ENCODE assay signal across 33 cellular contexts in genomic region chr2:71910277-71910676, GRCh38.
"Had no signal": no experiment of that assay in that cellular context is flagged by ENCODE, and none has a peak within 500 bp of the region (broad histone marks: within the 10 kb centered on the region; RNA-seq: fewer than 3 reads in every experiment).

No MANE protein-coding gene starts in this region.

- H3K27me3 ChIP-seq: ascending aorta had no signal

- H3K36me3 Mint-ChIP-seq: activated CD8-positive, alpha-beta memory T cell treated with anti-CD3 and anti-CD28 coated beads, Interleukin-2, amount 10 ng/mL, durations not matched to agents 7 days and 5 days; activated naive CD4-positive, alpha-beta T cell treated with anti-CD3 and anti-CD28 coated beads, Interleukin-2, amount 10 ng/mL, durations not matched to agents 7 days and 5 days; activated naive CD8-positive, alpha-beta T cell; brain; T-cell had no signal

- H3K27ac Mint-ChIP-seq: activated B cell treated with CpG ODN at 0.5 μM for 24 hours; activated CD4-positive, alpha-beta memory T cell treated with anti-CD3 and anti-CD28 coated beads, Interleukin-2, amount 10 ng/mL, durations not matched to agents 7 days and 5 days; activated CD4-positive, alpha-beta T cell treated with anti-CD3 and anti-CD28 coated beads, Interleukin-2, amount 10 ng/mL, durations not matched to agents 7 days and 5 days; activated CD8-positive, alpha-beta memory T cell treated with anti-CD3 and anti-CD28 coated beads, Interleukin-2, amount 10 ng/mL, durations not matched to agents 7 days and 5 days; activated CD8-positive, alpha-beta T cell treated with anti-CD3 and anti-CD28 coated beads, Interleukin-2, amount 10 ng/mL, durations not matched to agents 7 days and 5 days; activated naive CD4-positive, alpha-beta T cell treated with anti-CD3 and anti-CD28 coated beads, Interleukin-2, amount 10 ng/mL, durations not matched to agents 7 days and 5 days; activated naive CD4-positive, alpha-beta T cell treated with anti-CD3 and anti-CD28 coated beads, Interleukin-2, amount 50 U/mL, for 24 hours; activated naive CD8-positive, alpha-beta T cell; activated T-cell treated with anti-CD3 and anti-CD28 coated beads, Interleukin-2, amount 50 U/mL, for 24 hours; activated T-helper 2 cell treated with anti-CD3 and anti-CD28 coated beads, Interferon-gamma antibody, Interleukin-2, Interleukin-4, amounts not matched to agents 10 μg/mL and 5 μg/mL and 100 μg/mL, durations not matched to agents 14 hours and 24 hours and 36 hours; brain; T-cell; T-helper 1 cell treated with Interleukin-12 subunit alpha and Interleukin-12 subunit beta and Interleukin-4 antibody, amounts not matched to agents 30 μg/mL and 1 μg/mL, for 36 hours; T-helper 2 cell treated with Interferon-gamma antibody and Interleukin-4, amounts not matched to agents 5 μg/mL and 100 μg/mL, for 36 hours had no signal

- DNase-seq: activated B cell treated with CpG ODN at 0.5 μM for 24 hours; activated CD4-positive, alpha-beta memory T cell treated with anti-CD3 and anti-CD28 coated beads, Interleukin-2, amount 10 ng/mL, durations not matched to agents 7 days and 5 days; activated CD4-positive, alpha-beta T cell treated with anti-CD3 and anti-CD28 coated beads for 48 hours; activated CD4-positive, alpha-beta T cell treated with anti-CD3 and anti-CD28 coated beads, Interleukin-2, amount 10 ng/mL, durations not matched to agents 7 days and 5 days; activated CD4-positive, alpha-beta T cell treated with anti-CD3 and anti-CD28 coated beads, Interleukin-2, amount 50 U/mL, for 48 hours; activated CD4-positive, CD25-positive, alpha-beta regulatory T cell treated with anti-CD3 and anti-CD28 coated beads, Interleukin-2, amount 50 U/mL, for 72 hours; activated CD8-positive, alpha-beta memory T cell treated with anti-CD3 and anti-CD28 coated beads for 24 hours; activated CD8-positive, alpha-beta memory T cell treated with anti-CD3 and anti-CD28 coated beads, Interleukin-2, amount 10 ng/mL, durations not matched to agents 7 days and 5 days; activated CD8-positive, alpha-beta memory T cell treated with anti-CD3 and anti-CD28 coated beads, Interleukin-2, amount 50 U/mL, for 48 hours; activated CD8-positive, alpha-beta T cell treated with anti-CD3 and anti-CD28 coated beads, Interleukin-2, amount 10 ng/mL, durations not matched to agents 7 days and 5 days; activated effector memory CD4-positive, alpha-beta T cell treated with Interleukin-2 at 50 U/mL for 16 hours; activated gamma-delta T cell; activated naive CD4-positive, alpha-beta T cell treated with anti-CD3 and anti-CD28 coated beads, Interleukin-2, amount 10 ng/mL, durations not matched to agents 7 days and 5 days; activated naive CD4-positive, alpha-beta T cell treated with Interleukin-2 at 50 U/mL for 16 hours; activated T-cell treated with anti-CD3 and anti-CD28 coated beads, Interleukin-2, amount 50 U/mL, for 24 hours; activated T-cell treated with anti-CD3 and anti-CD28 coated beads, Interleukin-2, amount 50 U/mL, for 48 hours; amygdala; anterior cingulate cortex; central memory CD4-positive, alpha-beta T cell; T-cell; T-helper 2 cell; T-helper 9 cell; WERI-Rb-1 had no signal

- H3K4me3 Mint-ChIP-seq: activated B cell treated with CpG ODN at 0.5 μM for 24 hours; activated CD4-positive, alpha-beta memory T cell treated with anti-CD3 and anti-CD28 coated beads, Interleukin-2, amount 10 ng/mL, durations not matched to agents 7 days and 5 days; activated CD4-positive, alpha-beta T cell treated with anti-CD3 and anti-CD28 coated beads, Interleukin-2, amount 10 ng/mL, durations not matched to agents 7 days and 5 days; activated CD8-positive, alpha-beta memory T cell treated with anti-CD3 and anti-CD28 coated beads, Interleukin-2, amount 10 ng/mL, durations not matched to agents 7 days and 5 days; activated CD8-positive, alpha-beta T cell treated with anti-CD3 and anti-CD28 coated beads, Interleukin-2, amount 10 ng/mL, durations not matched to agents 7 days and 5 days; activated naive CD4-positive, alpha-beta T cell treated with anti-CD3 and anti-CD28 coated beads, Interleukin-2, amount 10 ng/mL, durations not matched to agents 7 days and 5 days; activated naive CD4-positive, alpha-beta T cell treated with anti-CD3 and anti-CD28 coated beads, Interleukin-2, amount 50 U/mL, for 24 hours; activated naive CD8-positive, alpha-beta T cell; activated T-cell treated with anti-CD3 and anti-CD28 coated beads, Interleukin-2, amount 50 U/mL, for 24 hours; brain; T-cell; T-helper 1 cell treated with Interleukin-12 subunit alpha and Interleukin-12 subunit beta and Interleukin-4 antibody, amounts not matched to agents 30 μg/mL and 1 μg/mL, for 36 hours; T-helper 2 cell treated with Interferon-gamma antibody and Interleukin-4, amounts not matched to agents 5 μg/mL and 100 μg/mL, for 36 hours had no signal

- H3K36me3 ChIP-seq: ascending aorta, breast epithelium, WERI-Rb-1 had no signal

- ATAC-seq: activated CD8-positive, alpha-beta memory T cell treated with anti-CD3 and anti-CD28 coated beads, Interleukin-2, amount 10 ng/mL, durations not matched to agents 7 days and 5 days; activated CD8-positive, alpha-beta T cell treated with anti-CD3 and anti-CD28 coated beads, Interleukin-2, amount 10 ng/mL, durations not matched to agents 7 days and 5 days; T-cell had no signal

- FAIRE-seq: colon, TTC549 had no signal

- H3K4me3 ChIP-seq: ascending aorta, breast epithelium had no signal

- H3K4me1 Mint-ChIP-seq: activated B cell treated with CpG ODN at 0.5 μM for 24 hours; activated CD4-positive, alpha-beta memory T cell treated with anti-CD3 and anti-CD28 coated beads, Interleukin-2, amount 10 ng/mL, durations not matched to agents 7 days and 5 days; activated CD4-positive, alpha-beta T cell treated with anti-CD3 and anti-CD28 coated beads, Interleukin-2, amount 10 ng/mL, durations not matched to agents 7 days and 5 days; activated CD8-positive, alpha-beta memory T cell treated with anti-CD3 and anti-CD28 coated beads, Interleukin-2, amount 10 ng/mL, durations not matched to agents 7 days and 5 days; activated naive CD4-positive, alpha-beta T cell treated with anti-CD3 and anti-CD28 coated beads, Interleukin-2, amount 10 ng/mL, durations not matched to agents 7 days and 5 days; activated naive CD4-positive, alpha-beta T cell treated with anti-CD3 and anti-CD28 coated beads, Interleukin-2, amount 50 U/mL, for 24 hours; brain; T-cell had no signal

- H3K4me1 ChIP-seq: ascending aorta, breast epithelium had no signal

- H3K27ac ChIP-seq: ascending aorta, breast epithelium, WERI-Rb-1 had no signal
